8 cellular contexts compared by ENCODE assay signal in the genomic region with DNA sequence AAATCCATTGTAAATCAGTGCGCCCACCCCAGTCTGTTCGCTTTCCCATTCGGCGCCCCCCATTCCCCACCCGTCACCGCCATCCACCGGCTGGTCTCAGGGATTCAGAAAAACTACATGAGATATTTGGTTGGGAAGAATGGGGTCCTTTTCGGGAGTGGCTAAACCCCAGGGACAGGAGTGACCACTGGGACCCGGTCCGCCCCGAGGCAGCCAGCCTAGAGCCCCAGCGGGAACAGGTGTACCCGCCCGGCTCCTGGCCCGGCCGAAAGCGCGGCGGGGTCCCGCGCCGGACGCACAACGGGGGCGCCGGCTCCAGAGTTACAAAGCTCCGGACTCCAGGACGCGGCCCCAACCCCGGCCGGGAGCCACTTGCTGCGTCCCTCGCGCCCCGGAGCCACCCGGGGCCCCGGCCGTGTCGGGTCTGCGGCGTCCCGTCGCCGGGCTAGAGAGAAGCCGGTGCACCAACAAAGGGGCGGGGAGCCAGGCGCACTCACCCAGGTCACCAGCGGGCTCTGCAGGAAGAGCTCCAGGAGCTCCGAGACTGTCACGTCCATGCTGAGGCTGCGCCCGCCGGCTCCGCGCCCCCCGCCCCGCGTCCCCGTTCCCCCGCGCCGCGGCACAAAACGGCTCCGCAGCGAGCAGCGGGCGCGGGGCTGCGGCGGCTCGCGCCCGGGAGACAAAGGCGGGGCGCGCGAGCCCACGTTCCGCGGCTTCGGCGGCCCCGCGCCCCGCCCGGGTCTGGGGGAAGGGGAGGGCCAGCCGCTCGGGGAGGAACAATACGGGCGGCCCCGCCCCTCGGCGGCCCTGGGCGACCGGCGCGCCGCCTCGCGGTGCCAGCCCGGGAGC. TPM values are rescaled to one million over a fixed set of nuclear protein-coding genes. Genes with fewer than 3 reads are reported as not detected.
DNase-seq lines count a peak whose midpoint lies in the region; ATAC-seq and TF ChIP-seq lines count a peak whose summit lies in the region.

A gene with protein sequence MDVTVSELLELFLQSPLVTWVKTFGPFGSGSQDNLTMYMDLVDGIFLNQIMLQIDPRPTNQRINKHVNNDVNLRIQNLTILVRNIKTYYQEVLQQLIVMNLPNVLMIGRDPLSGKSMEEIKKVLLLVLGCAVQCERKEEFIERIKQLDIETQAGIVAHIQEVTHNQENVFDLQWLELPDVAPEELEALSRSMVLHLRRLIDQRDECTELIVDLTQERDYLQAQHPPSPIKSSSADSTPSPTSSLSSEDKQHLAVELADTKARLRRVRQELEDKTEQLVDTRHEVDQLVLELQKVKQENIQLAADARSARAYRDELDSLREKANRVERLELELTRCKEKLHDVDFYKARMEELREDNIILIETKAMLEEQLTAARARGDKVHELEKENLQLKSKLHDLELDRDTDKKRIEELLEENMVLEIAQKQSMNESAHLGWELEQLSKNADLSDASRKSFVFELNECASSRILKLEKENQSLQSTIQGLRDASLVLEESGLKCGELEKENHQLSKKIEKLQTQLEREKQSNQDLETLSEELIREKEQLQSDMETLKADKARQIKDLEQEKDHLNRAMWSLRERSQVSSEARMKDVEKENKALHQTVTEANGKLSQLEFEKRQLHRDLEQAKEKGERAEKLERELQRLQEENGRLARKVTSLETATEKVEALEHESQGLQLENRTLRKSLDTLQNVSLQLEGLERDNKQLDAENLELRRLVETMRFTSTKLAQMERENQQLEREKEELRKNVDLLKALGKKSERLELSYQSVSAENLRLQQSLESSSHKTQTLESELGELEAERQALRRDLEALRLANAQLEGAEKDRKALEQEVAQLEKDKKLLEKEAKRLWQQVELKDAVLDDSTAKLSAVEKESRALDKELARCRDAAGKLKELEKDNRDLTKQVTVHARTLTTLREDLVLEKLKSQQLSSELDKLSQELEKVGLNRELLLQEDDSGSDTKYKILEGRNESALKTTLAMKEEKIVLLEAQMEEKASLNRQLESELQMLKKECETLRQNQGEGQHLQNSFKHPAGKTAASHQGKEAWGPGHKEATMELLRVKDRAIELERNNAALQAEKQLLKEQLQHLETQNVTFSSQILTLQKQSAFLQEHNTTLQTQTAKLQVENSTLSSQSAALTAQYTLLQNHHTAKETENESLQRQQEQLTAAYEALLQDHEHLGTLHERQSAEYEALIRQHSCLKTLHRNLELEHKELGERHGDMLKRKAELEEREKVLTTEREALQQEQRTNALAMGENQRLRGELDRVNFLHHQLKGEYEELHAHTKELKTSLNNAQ (N-terminal part only) (minus strand): TSS at position 687 of the 849 bp plus-strand sequence. CDS start 130 bp downstream, at position 557.

- H3K36me3 ChIP-seq in CD8-positive, alpha-beta memory T cell (ENCODE audit: insufficient read depth, low read length) = peaks cover 10% of the 10 kb centered on the region
- no peaks in the 10 kb centered on the region; the same call in none of the 2 replicates for H3K36me3 ChIP-seq in Panc1 (ENCODE audit: control insufficient read depth, insufficient read depth, low read length)

- no peaks in the 10 kb centered on the region for H3K9me3 Mint-ChIP-seq in CD8-positive, alpha-beta memory T cell
- no peaks in the 10 kb centered on the region for H3K9me3 Mint-ChIP-seq in type B pancreatic cell

- peak within 1 kb of the TSS; percentile 97 to 100 (median 99) for H3K4me3 Mint-ChIP-seq in CD8-positive, alpha-beta memory T cell
- peak within 1 kb of the TSS; percentile 91 for H3K4me3 Mint-ChIP-seq in type B pancreatic cell

- peak; percentile 70 to 87 (median 80) for DNase-seq in CD8-positive, alpha-beta memory T cell
- DNase-seq in HK-2 (ENCODE audit: unreplicated experiment) = peak; percentile 72
- DNase-seq in Panc1 (ENCODE audit: low read depth, low spot score) = no peak
- DNase-seq in activated T-helper 9 cell treated with anti-CD3 and anti-CD28 coated beads, Interleukin-2, amount 50 U/mL, for 16 hours (ENCODE audit: low read depth) = peak; percentile 73
- DNase-seq in germinal center (ENCODE audit: low spot score) = peak; percentile 81
- no peak for DNase-seq in occipital lobe (lab: John Stamatoyannopoulos, UW)
- DNase-seq in type B pancreatic cell (ENCODE audit: extremely low spot score, unreplicated experiment) = no peak

- H3K27me3 Mint-ChIP-seq in CD8-positive, alpha-beta memory T cell = no peaks in the 10 kb centered on the region
- peaks cover 17% of the 10 kb centered on the region for H3K27me3 Mint-ChIP-seq in type B pancreatic cell

- H3K27ac ChIP-seq in CD8-positive, alpha-beta memory T cell (ENCODE audit: low read depth, low read length) = peak within 1 kb of the TSS; percentile 87
- H3K27ac ChIP-seq in Panc1 (ENCODE audit: low read length) = peak within 1 kb of the TSS; percentile 82

- CTCF ChIA-PET in CD8-positive, alpha-beta memory T cell (lab: Charles Lee) = interaction anchor here (0.5 to 12.4 kb wide), 23 partner anchors 9 to 240 kb away, joined by 3 to 211 read pairs (median 6); no protein-coding TSS in a partner anchor
- CTCF ChIA-PET in Panc1 (lab: Charles Lee) = interaction anchor here (0.7 to 1.3 kb wide), 3 partner anchors 76 to 131 kb away, joined by 3 to 4 read pairs (median 3); no protein-coding TSS in a partner anchor

- peak; percentile 52 for ATAC-seq in GM19455 (IDR thresholded peaks at IDR 0.05; ENCODE audit: unreplicated experiment)
- peak; percentile 89 for ATAC-seq in Panc1

- H3K36me3 Mint-ChIP-seq in CD8-positive, alpha-beta memory T cell = peaks cover 8 to 43% (median 10%) of the 10 kb centered on the region in 3 donors
- peaks cover 3% of the 10 kb centered on the region for H3K36me3 Mint-ChIP-seq in type B pancreatic cell

- in situ Hi-C loops in Panc1 (cut with HindIII; ENCODE audit: low pct_unique_long_range_greater_than_20kb, low sequenced_read_pairs) = no loop called here

- H3K27ac Mint-ChIP-seq in CD8-positive, alpha-beta memory T cell = peak within 1 kb of the TSS; percentile 95 to 100 (median 98)
- peak within 1 kb of the TSS; percentile 70 for H3K27ac Mint-ChIP-seq in type B pancreatic cell

- TF ChIP-seq CTCF in Panc1 (IDR thresholded peaks at IDR 0.05) (peak; percentile 28; the same call in 1 of the 2 replicates), type B pancreatic cell (conservative IDR thresholded peaks at IDR 0.05) (peak; percentile 29)

- no TSS peak for BruUV-seq in Panc1 (replicated peaks; lab: Mats Ljungman, UMichigan)

- H3K27me3 ChIP-seq in CD8-positive, alpha-beta memory T cell (ENCODE audit: insufficient read depth, low read length, poor library complexity, severe bottlenecking) = no peaks in the 10 kb centered on the region
- no peaks in the 10 kb centered on the region for H3K27me3 ChIP-seq in Panc1 (ENCODE audit: control insufficient read depth, insufficient read depth, low read length)

- peak within 1 kb of the TSS; percentile 91 for H3K4me3 ChIP-seq in CD8-positive, alpha-beta memory T cell (ENCODE audit: low read length)
- H3K4me3 ChIP-seq in Panc1 (ENCODE audit: low read depth in 2 of 2, low read length in 2 of 2) = peak within 1 kb of the TSS; percentile 55 to 57

- intact Hi-C loops in Panc1 (cut with micrococcal nuclease; ENCODE audit: unreplicated experiment) = no loop called here

- H3K4me1 ChIP-seq in CD8-positive, alpha-beta memory T cell (ENCODE audit: insufficient read depth, low read length) = peaks cover 42% of the 10 kb centered on the region
- H3K4me1 ChIP-seq in Panc1 (ENCODE audit: control insufficient read depth, insufficient read depth, low read length) = peaks cover 6% of the 10 kb centered on the region

- POLR2A ChIA-PET in CD8-positive, alpha-beta memory T cell (lab: Charles Lee) = interaction anchor here (0.8 to 5.1 kb wide), 13 partner anchors 9 to 107 kb away, joined by 3 to 58 read pairs (median 7); no protein-coding TSS in a partner anchor
- POLR2A ChIA-PET in Panc1 (lab: Charles Lee) = no interaction called here

- H3K4me1 Mint-ChIP-seq in CD8-positive, alpha-beta memory T cell = peaks cover 45 to 59% (median 48%) of the 10 kb centered on the region in 3 donors
- H3K4me1 Mint-ChIP-seq in type B pancreatic cell (ENCODE audit: unreplicated experiment) = peaks cover 38% of the 10 kb centered on the region

- no peaks in the 10 kb centered on the region for H3K9me3 ChIP-seq in CD8-positive, alpha-beta memory T cell (ENCODE audit: low read length)
- H3K9me3 ChIP-seq in Panc1 (ENCODE audit: control insufficient read depth, insufficient read depth, low read depth, low read length) = no peaks in the 10 kb centered on the region

RNA-seq across cellular contexts. Expression of the gene that starts here (rescaled TPM):
- 10 to 100 TPM; 71.7 to 74.1 TPM for total RNA-seq in CD8-positive, alpha-beta memory T cell
- 42.3 TPM for polyA plus RNA-seq in CD8-positive, alpha-beta memory T cell
- 21.3 TPM for total RNA-seq in Panc1 (2021; ENCODE audit: unreplicated experiment)
- polyA plus RNA-seq in Panc1 (2012; ENCODE audit: insufficient read length) = 20.1 TPM
- total RNA-seq in occipital lobe = 14.3 TPM
- total RNA-seq in type B pancreatic cell (ENCODE audit: low replicate concordance) = 24.4 and 39.3 TPM in 2 replicates

Comparison
In these comparisons a context has a peak if more than half of its experiments do, and no peak if none do; other contexts are left out.
1. DNase-seq: peak in CD8-positive, alpha-beta memory T cell (5 of 5), HK-2 (single experiment), activated T-helper 9 cell treated with anti-CD3 and anti-CD28 coated beads, Interleukin-2, amount 50 U/mL, for 16 hours (single experiment) and germinal center (single experiment); none in Panc1 (single experiment), occipital lobe (single experiment) and type B pancreatic cell (single experiment).